In the genomic region with DNA sequence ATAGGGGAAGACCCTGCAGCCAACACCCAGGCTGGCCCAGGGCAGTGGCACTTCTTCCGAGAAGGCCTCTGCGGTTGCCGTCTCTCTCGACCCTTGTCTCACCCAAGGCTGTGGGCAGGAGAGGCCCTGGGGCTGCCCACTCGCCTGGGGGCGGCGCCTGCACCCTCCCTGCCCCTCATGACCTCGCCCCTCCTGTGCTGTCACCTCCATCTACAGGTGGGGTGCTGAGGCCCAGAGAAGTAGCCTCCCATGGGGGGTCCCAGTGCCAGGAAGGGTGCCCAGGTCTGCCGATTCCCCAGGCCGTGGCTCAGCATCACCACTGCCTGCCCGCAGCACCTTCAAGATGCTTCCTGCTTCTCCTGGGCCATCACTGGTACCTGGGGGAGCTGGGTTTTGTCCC, we compare ENCODE assay signal across 12 cellular contexts. TPM values are rescaled to one million over a fixed set of nuclear protein-coding genes. Genes with fewer than 3 reads are reported as not detected.
DNase-seq lines count a peak whose midpoint lies in the region; ATAC-seq and FAIRE-seq lines count a peak whose summit lies in the region.
"Had no signal": no experiment of that assay in that cellular context is flagged by ENCODE, and none has a peak within 500 bp of the region (broad histone marks: within the 10 kb centered on the region; RNA-seq: fewer than 3 reads in every experiment).

No MANE protein-coding gene starts in this region.

- FAIRE-seq in HTR-8/SVneo (lab: Jason Lieb, UNC), result no peak

- peaks cover 19% of the 10 kb centered on the region for H3K36me3 ChIP-seq in thymus (ENCODE audit: control insufficient read depth, insufficient read depth)

- peak; percentile 74 for DNase-seq in activated CD8-positive, alpha-beta memory T cell treated with anti-CD3 and anti-CD28 coated beads for 24 hours
- no peak for DNase-seq in activated CD8-positive, alpha-beta memory T cell treated with anti-CD3 and anti-CD28 coated beads, Interleukin-2, amount 50 U/mL, for 4 hours
- peak; percentile 30 to 40 for DNase-seq in activated CD4-positive, alpha-beta T cell treated with anti-CD3 and anti-CD28 coated beads, Interleukin-2, amount 50 U/mL, for 48 hours
- peak; percentile 29 for DNase-seq in germinal center (ENCODE audit: low spot score)
- no peak for DNase-seq in HTR-8/SVneo (ENCODE audit: insufficient read length, low spot score)
- DNase-seq in NCI-H510A treated with DMSO at 0.1 percent for 48 hours (lab: John Stamatoyannopoulos, UW), result no peak
- DNase-seq: DMS79, NCI-H1417 treated with DMSO at 0.1 percent for 48 hours, NCI-H774 had no signal

- H3K4me1 ChIP-seq in thymus (ENCODE audit: control insufficient read depth, insufficient read depth, low read length), result peaks cover 39% of the 10 kb centered on the region

- WGBS in thymus, result 55% methylated on average over 11 of the region's 11 CpGs

- no peak overlapping the region for H3K27ac ChIP-seq in thymus (ENCODE audit: low read depth)

- ATAC-seq in GM18907 (IDR thresholded peaks at IDR 0.05; ENCODE audit: unreplicated experiment), result no peak

- no peaks in the 10 kb centered on the region for H3K27me3 ChIP-seq in thymus (ENCODE audit: control insufficient read depth, insufficient read depth)

- no peaks in the 10 kb centered on the region for H3K9me3 ChIP-seq in thymus (ENCODE audit: control insufficient read depth)

- H3K4me3 ChIP-seq in thymus (ENCODE audit: low read length), result peak overlapping the region; percentile 85
- H3K4me3 ChIP-seq: smooth muscle cell had no signal

RNA-seq across cellular contexts. Expression of a gene that starts 1.0 kb away (rescaled TPM):
- polyA plus RNA-seq in thymus, result 11.9 TPM

RNA-seq across cellular contexts. Expression of a gene that starts 35.2 kb away (rescaled TPM):
- 2.9 TPM for polyA plus RNA-seq in thymus

Comparison
In these comparisons a context has a peak if more than half of its experiments do, and no peak if none do; other contexts are left out.
1. DNase-seq: peak in activated CD8-positive, alpha-beta memory T cell treated with anti-CD3 and anti-CD28 coated beads for 24 hours (single experiment), activated CD4-positive, alpha-beta T cell treated with anti-CD3 and anti-CD28 coated beads, Interleukin-2, amount 50 U/mL, for 48 hours (2 of 2) and germinal center (single experiment); none in activated CD8-positive, alpha-beta memory T cell treated with anti-CD3 and anti-CD28 coated beads, Interleukin-2, amount 50 U/mL, for 4 hours (single experiment), HTR-8/SVneo (single experiment) and NCI-H510A treated with DMSO at 0.1 percent for 48 hours (single experiment).